In genomic region chr4:168486961-168487820, GRCh38 we compare ENCODE assay signal across 13 cellular contexts. TPM values are rescaled to one million over a fixed set of nuclear protein-coding genes. Genes with fewer than 3 reads are reported as not detected.
DNase-seq lines count a peak whose midpoint lies in the region; ATAC-seq, FAIRE-seq and TF ChIP-seq lines count a peak whose summit lies in the region.
"Had no signal": no experiment of that assay in that cellular context is flagged by ENCODE, and none has a peak within 500 bp of the region (broad histone marks: within the 10 kb centered on the region; RNA-seq: fewer than 3 reads in every experiment).

No MANE protein-coding gene starts in this region.

- H4K20me1 ChIP-seq in keratinocyte (ENCODE audit: control insufficient read depth, extremely low read depth, insufficient read depth, low read length) = no peaks in the 10 kb centered on the region

- H3K4me1 ChIP-seq in keratinocyte (ENCODE audit: control insufficient read depth, extremely low read depth, insufficient read depth, low read length) = peaks cover 41% of the 10 kb centered on the region

- H3K9me1 ChIP-seq in keratinocyte (ENCODE audit: control insufficient read depth, extremely low read depth, insufficient read depth, low read length) = no peaks in the 10 kb centered on the region

- TF ChIP-seq CTCF in BJ (IDR thresholded peaks at IDR 0.05; ENCODE audit: insufficient read depth, low read depth, low read length) = no peak
- no peak for TF ChIP-seq CTCF in activated CD8-positive, alpha-beta T cell treated with anti-CD3 and anti-CD28 coated beads for 36 hours (IDR thresholded peaks at IDR 0.05)
- no peak for TF ChIP-seq CTCF in keratinocyte (optimal IDR thresholded peaks at IDR 0.05 in 1 of 3, IDR thresholded peaks at IDR 0.05 in 1 of 3, conservative IDR thresholded peaks at IDR 0.05 in 1 of 3; ENCODE audit: extremely low read depth in 1 of 3, insufficient read depth in 2 of 3, low read length in 3 of 3)

- peak overlapping the region; percentile 63 for H3K4me2 ChIP-seq in keratinocyte (ENCODE audit: control insufficient read depth, extremely low read depth, insufficient read depth, low read depth, low read length)

- peak overlapping the region; percentile 61 for H2AFZ ChIP-seq in keratinocyte (ENCODE audit: control insufficient read depth, low read length)

- peaks cover 28% of the 10 kb centered on the region for H3K4me1 Mint-ChIP-seq in activated CD8-positive, alpha-beta T cell treated with anti-CD3 and anti-CD28 coated beads for 36 hours (ENCODE audit: low read depth)

- no peaks in the 10 kb centered on the region for H3K27me3 Mint-ChIP-seq in activated CD8-positive, alpha-beta T cell treated with anti-CD3 and anti-CD28 coated beads for 36 hours

- H3K27me3 ChIP-seq in BJ (ENCODE audit: control insufficient read depth, insufficient read depth, low read length) (no peaks in the 10 kb centered on the region), keratinocyte (ENCODE audit: control insufficient read depth, extremely low read depth, insufficient read depth, low read length) (no peaks in the 10 kb centered on the region)

- H3K9me3 Mint-ChIP-seq in activated CD8-positive, alpha-beta T cell treated with anti-CD3 and anti-CD28 coated beads for 36 hours = no peaks in the 10 kb centered on the region
- H3K9me3 Mint-ChIP-seq: brain had no signal

- no peak overlapping the region for H3K4me3 Mint-ChIP-seq in activated CD8-positive, alpha-beta T cell treated with anti-CD3 and anti-CD28 coated beads for 36 hours
- H3K4me3 Mint-ChIP-seq: brain; T-helper 1 cell treated with Interleukin-12 subunit alpha and Interleukin-12 subunit beta and Interleukin-4 antibody, amounts not matched to agents 30 μg/mL and 1 μg/mL, for 36 hours had no signal

- peak; percentile 97 for ATAC-seq in activated CD8-positive, alpha-beta T cell treated with anti-CD3 and anti-CD28 coated beads for 36 hours
- ATAC-seq in HG03457 (IDR thresholded peaks at IDR 0.05; ENCODE audit: unreplicated experiment) (no peak), GM21367 (IDR thresholded peaks at IDR 0.05; ENCODE audit: unreplicated experiment) (no peak)

- H3K27ac ChIP-seq in keratinocyte (ENCODE audit: control insufficient read depth, insufficient read depth, low read length) = peak overlapping the region; percentile 79

- peak overlapping the region; percentile 57 for H3K9ac ChIP-seq in keratinocyte (ENCODE audit: control insufficient read depth, extremely low read depth, insufficient read depth, low read length)

- FAIRE-seq in HTR-8/SVneo (lab: Jason Lieb, UNC) (peak; percentile 80), keratinocyte (lab: Jason Lieb, UNC) (peak; percentile 99)
- FAIRE-seq: GM19239 had no signal

- intact Hi-C loops in activated CD8-positive, alpha-beta T cell treated with anti-CD3 and anti-CD28 coated beads for 36 hours (cut with micrococcal nuclease) = no loop called here

- POLR2A ChIA-PET in BJ (lab: Charles Lee) = interaction anchor here (0.6 kb wide), 1 partner anchor 97 kb away, joined by 3 read pairs; no protein-coding TSS in a partner anchor
- POLR2A ChIA-PET in activated CD8-positive, alpha-beta T cell treated with anti-CD3 and anti-CD28 coated beads for 36 hours (lab: Charles Lee) = interaction anchor here (0.9 to 2.0 kb wide), 2 partner anchors 25 to 33 kb away, joined by 3 to 4 read pairs; no protein-coding TSS in a partner anchor

- no peaks in the 10 kb centered on the region for H3K79me2 ChIP-seq in keratinocyte (ENCODE audit: control insufficient read depth, insufficient read depth, low read length)

- no peak overlapping the region for H3K4me3 ChIP-seq in BJ (ENCODE audit: low read depth, low read length)
- H3K4me3 ChIP-seq in keratinocyte (ENCODE audit: control insufficient read depth in 2 of 3, extremely low read depth in 1 of 3, insufficient read depth in 2 of 3, low read depth in 1 of 3, low read length in 3 of 3) = peak overlapping the region in 2 of 3 experiments; percentile 15 to 30

- no peaks in the 10 kb centered on the region for H3K36me3 Mint-ChIP-seq in activated CD8-positive, alpha-beta T cell treated with anti-CD3 and anti-CD28 coated beads for 36 hours (ENCODE audit: low read depth)
- H3K36me3 Mint-ChIP-seq: brain had no signal

- peak; percentile 27 for DNase-seq in BJ (ENCODE audit: low read depth)
- DNase-seq in HTR-8/SVneo (ENCODE audit: insufficient read length, low spot score) = peak; percentile 58
- DNase-seq in activated CD8-positive, alpha-beta T cell treated with anti-CD3 and anti-CD28 coated beads for 36 hours = peak; percentile 12
- peak; percentile 76 for DNase-seq in keratinocyte (ENCODE audit: low read depth, low spot score)
- no peak for DNase-seq in SK-N-DZ (ENCODE audit: low spot score)
- no peak for DNase-seq in DMS153 (lab: John Stamatoyannopoulos, UW)
- DNase-seq: NCI-H2029, substantia nigra had no signal

- H3K9me3 ChIP-seq in keratinocyte (ENCODE audit: control insufficient read depth, low read depth, low read length) = no peaks in the 10 kb centered on the region

- CTCF ChIA-PET in BJ (lab: Yijun Ruan, JAX) = interaction anchor here (0.6 to 1.4 kb wide), 2 partner anchors 11 to 409 kb away, joined by 3 to 5 read pairs; no protein-coding TSS in a partner anchor
- CTCF ChIA-PET in activated CD8-positive, alpha-beta T cell treated with anti-CD3 and anti-CD28 coated beads for 36 hours (lab: Charles Lee) = interaction anchor here (0.7 to 1.2 kb wide), 3 partner anchors 13 to 27 kb away, joined by 3 to 4 read pairs (median 4); no protein-coding TSS in a partner anchor

- no peaks in the 10 kb centered on the region for H3K36me3 ChIP-seq in BJ (ENCODE audit: control insufficient read depth, insufficient read depth, low read length)
- H3K36me3 ChIP-seq in keratinocyte (ENCODE audit: control insufficient read depth in 2 of 2, extremely low read depth in 1 of 2, insufficient read depth in 2 of 2, low read length in 2 of 2) = no peaks in the 10 kb centered on the region

- dilution Hi-C loops in keratinocyte (cut with MboI; ENCODE audit: extremely low pct_ligation_motif_present, low sequenced_read_pairs) = no loop called here

- no peak overlapping the region for H3K27ac Mint-ChIP-seq in activated CD8-positive, alpha-beta T cell treated with anti-CD3 and anti-CD28 coated beads for 36 hours
- H3K27ac Mint-ChIP-seq: brain; T-helper 1 cell treated with Interleukin-12 subunit alpha and Interleukin-12 subunit beta and Interleukin-4 antibody, amounts not matched to agents 30 μg/mL and 1 μg/mL, for 36 hours had no signal

RNA-seq across cellular contexts. Expression of gene DDX60L, which starts 6.9 kb away (rescaled TPM):
- polyA plus RNA-seq in BJ (2011; rRNA removed) (7.0 and 12.0 TPM in 2 replicates), keratinocyte (20.9 to 33.6 TPM (median 23.2 TPM) in 3 replicates)
- 8.9 and 16.5 TPM in 2 replicates for polyA minus RNA-seq in BJ (2011; rRNA and poly(A)+ RNA removed)
- total RNA-seq in activated CD8-positive, alpha-beta T cell treated with anti-CD3 and anti-CD28 coated beads for 36 hours = 1 to 10 TPM; 7.4 to 7.5 TPM
- 3.1 TPM for polyA plus RNA-seq in keratinocyte (2011; ENCODE audit: low read depth)
- polyA plus RNA-seq in keratinocyte (2011; cell fraction: cytosol; rRNA removed) = 7.2 and 18.2 TPM in 2 replicates
- polyA plus RNA-seq in keratinocyte (2011; cell fraction: nucleus; rRNA removed) = 37.2 and 49.9 TPM in 2 replicates
- polyA plus RNA-seq in keratinocyte (2012; ENCODE audit: low replicate concordance) = 2.8 and 19.9 TPM in 2 replicates
- 12.6 to 43.9 TPM (median 28.2 TPM) in 3 replicates for polyA minus RNA-seq in keratinocyte
- 14.4 TPM for polyA minus RNA-seq in keratinocyte (2011; cell fraction: cytosol; rRNA and poly(A)+ RNA removed)
- polyA minus RNA-seq in keratinocyte (2011; cell fraction: nucleus; rRNA and poly(A)+ RNA removed) = 66.7 and 96.2 TPM in 2 replicates
- polyA plus RNA-seq in SK-N-DZ (2014; cell fraction: cytosol; rRNA removed) = not detected in 2 replicates
- not detected in 2 replicates for polyA plus RNA-seq in SK-N-DZ (2014; cell fraction: nucleus; rRNA removed)

RNA-seq across cellular contexts. Expression of gene PALLD, which starts 9.7 kb away (rescaled TPM):
- polyA plus RNA-seq in BJ (2011; rRNA removed) (24.9 and 30.3 TPM in 2 replicates), keratinocyte (83.5 to 152 TPM (median 136 TPM) in 3 replicates)
- 35.7 and 68.2 TPM in 2 replicates for polyA minus RNA-seq in BJ (2011; rRNA and poly(A)+ RNA removed)
- under 1 TPM; 0.41 to 0.60 TPM for total RNA-seq in activated CD8-positive, alpha-beta T cell treated with anti-CD3 and anti-CD28 coated beads for 36 hours
- 223 TPM for polyA plus RNA-seq in keratinocyte (2011; ENCODE audit: low read depth)
- 142 and 178 TPM in 2 replicates for polyA plus RNA-seq in keratinocyte (2011; cell fraction: cytosol; rRNA removed)
- polyA plus RNA-seq in keratinocyte (2011; cell fraction: nucleus; rRNA removed) = 226 and 245 TPM in 2 replicates
- polyA plus RNA-seq in keratinocyte (2012; ENCODE audit: low replicate concordance) = 131 and 170 TPM in 2 replicates
- 116 to 231 TPM (median 181 TPM) in 3 replicates for polyA minus RNA-seq in keratinocyte
- polyA minus RNA-seq in keratinocyte (2011; cell fraction: cytosol; rRNA and poly(A)+ RNA removed) = 139 TPM
- polyA minus RNA-seq in keratinocyte (2011; cell fraction: nucleus; rRNA and poly(A)+ RNA removed) = 133 and 295 TPM in 2 replicates
- polyA plus RNA-seq in SK-N-DZ (2014; cell fraction: cytosol; rRNA removed) = 7.9 and 10.5 TPM in 2 replicates
- 3.6 and 7.3 TPM in 2 replicates for polyA plus RNA-seq in SK-N-DZ (2014; cell fraction: nucleus; rRNA removed)

Comparison
In these comparisons a context has a peak if more than half of its experiments do, and no peak if none do; other contexts are left out.
1. DNase-seq: peak in BJ (single experiment), HTR-8/SVneo (single experiment), activated CD8-positive, alpha-beta T cell treated with anti-CD3 and anti-CD28 coated beads for 36 hours (single experiment) and keratinocyte (single experiment); none in SK-N-DZ (single experiment) and DMS153 (single experiment).